Comparison of ENCODE assay signal across 8 cellular contexts in genomic region chr7:118104812-118105441, GRCh38.
DNase-seq lines count a peak whose midpoint lies in the region; ATAC-seq, FAIRE-seq and TF ChIP-seq lines count a peak whose summit lies in the region.

No MANE protein-coding gene starts in this region.

- TF ChIP-seq CTCF in GM12878 (IDR thresholded peaks at IDR 0.05 in 2 of 3, conservative IDR thresholded peaks at IDR 0.05 in 1 of 3; ENCODE audit: control insufficient read depth in 2 of 3, extremely low read depth in 1 of 3, insufficient read depth in 1 of 3, low read depth in 3 of 3, low read length in 3 of 3) (peak; percentile 42 to 62 (median 52); a peak in 5 of 6 replicates), lower lobe of right lung (IDR thresholded peaks at IDR 0.05) (peak; percentile 53), testis (IDR thresholded peaks at IDR 0.05) (peak in 1 of 3 experiments; percentile 39)

- H2AFZ ChIP-seq in GM12878 (ENCODE audit: control insufficient read depth, low read depth, low read length) = no peak overlapping the region

- peak; percentile 63 for TF ChIP-seq RAD21 in GM12878 (IDR thresholded peaks at IDR 0.05; ENCODE audit: insufficient read depth, low read depth, low read length)

- ATAC-seq in GM21723 (IDR thresholded peaks at IDR 0.05; ENCODE audit: unreplicated experiment) = peak; percentile 69
- ATAC-seq in GM12878 = peak; percentile 80
- no peak for ATAC-seq in lower lobe of right lung
- no peak for ATAC-seq in HG03045 (IDR thresholded peaks at IDR 0.05; ENCODE audit: unreplicated experiment)

- RAD21 ChIA-PET in GM12878 (lab: Charles Lee; ENCODE audit: unreplicated experiment) = interaction anchor here (0.6 to 1.3 kb wide), 3 partner anchors 65 to 359 kb away, joined by 3 to 4 read pairs (median 3); no protein-coding TSS in a partner anchor

- no peaks in the 10 kb centered on the region for H3K4me1 ChIP-seq in GM12878 (ENCODE audit: control insufficient read depth, insufficient read depth, low read length)
- no peaks in the 10 kb centered on the region for H3K4me1 ChIP-seq in lower lobe of right lung
- H3K4me1 ChIP-seq in testis = no peaks in the 10 kb centered on the region

- no peak overlapping the region for H3K27ac ChIP-seq in GM12878 (ENCODE audit: control insufficient read depth, insufficient read depth)
- H3K27ac ChIP-seq in lower lobe of right lung = no peak overlapping the region
- no peak overlapping the region for H3K27ac ChIP-seq in testis

- H3K36me3 ChIP-seq in GM12878 (ENCODE audit: control insufficient read depth in 2 of 2, insufficient read depth in 2 of 2, low read length in 1 of 2) = no peaks in the 10 kb centered on the region
- no peaks in the 10 kb centered on the region for H3K36me3 ChIP-seq in lower lobe of right lung
- no peaks in the 10 kb centered on the region for H3K36me3 ChIP-seq in testis (ENCODE audit: low read depth, missing control alignments)

- TF ChIP-seq POLR2A in GM12878 (IDR thresholded peaks at IDR 0.05; ENCODE audit: low read depth, low read length) = no peak
- no peak for TF ChIP-seq POLR2A in testis (IDR thresholded peaks at IDR 0.05)

- CTCF ChIA-PET in GM12878 (lab: Yijun Ruan, JAX) = interaction anchor here (0.6 to 1.9 kb wide), 7 partner anchors 10 to 407 kb away, joined by 3 to 6 read pairs (median 3); no protein-coding TSS in a partner anchor

- intact Hi-C loops in GM12878 (cut with micrococcal nuclease; ENCODE audit: unreplicated experiment) (loop anchor here (1.0 to 5.0 kb wide), 2 partner anchors 113 to 355 kb away; no protein-coding TSS in a partner anchor), lower lobe of right lung (cut with DNase I) (no loop called here), testis (cut with DNase I; ENCODE audit: low total_unique reads) (no loop called here)

- H3K4me2 ChIP-seq in GM12878 (ENCODE audit: control insufficient read depth, insufficient read depth) = no peak overlapping the region

- TF ChIP-seq EP300 in GM12878 (IDR thresholded peaks at IDR 0.05; ENCODE audit: borderline replicate concordance in 1 of 2, control insufficient read depth in 1 of 2, low read depth in 2 of 2, low read length in 2 of 2) = no peak

- POLR2A ChIA-PET in GM12878 (lab: Charles Lee) = no interaction called here

- no peak overlapping the region for H3K9ac ChIP-seq in GM12878 (ENCODE audit: control insufficient read depth, insufficient read depth, low read length)

- SMC1A ChIA-PET in GM12878 (lab: Charles Lee; ENCODE audit: uncharacterized antibody, unreplicated experiment) = interaction anchor here (0.7 to 1.6 kb wide), 3 partner anchors 9 to 111 kb away, joined by 3 to 4 read pairs (median 3); no protein-coding TSS in a partner anchor

- no peaks in the 10 kb centered on the region for H3K9me3 ChIP-seq in GM12878 (replicated peaks; ENCODE audit: control insufficient read depth, insufficient read depth, low read length)
- H3K9me3 ChIP-seq in lower lobe of right lung = no peaks in the 10 kb centered on the region
- H3K9me3 ChIP-seq in testis = no peaks in the 10 kb centered on the region

- H3K79me2 ChIP-seq in GM12878 (ENCODE audit: control insufficient read depth, insufficient read depth, low read length) = no peaks in the 10 kb centered on the region

- BruUV-seq in GM12878 (replicated peaks; lab: Mats Ljungman, UMichigan) = no TSS peak

- in situ Hi-C loops in GM12878 (cut with MboI) = no loop called here

- peak; percentile 17 for DNase-seq in Daoy (ENCODE audit: low read depth)
- DNase-seq in NCI-H2029 (lab: John Stamatoyannopoulos, UW) = peak; percentile 6
- DNase-seq in GM12878 (ENCODE audit: low read depth, low spot score) = no peak
- DNase-seq in lower lobe of right lung = no peak
- DNase-seq in activated CD8-positive, alpha-beta memory T cell treated with anti-CD3 and anti-CD28 coated beads for 24 hours = no peak
- DNase-seq in testis = no peak

- no peaks in the 10 kb centered on the region for H3K27me3 ChIP-seq in GM12878 (replicated peaks in 1 of 2; ENCODE audit: control insufficient read depth in 2 of 2, insufficient read depth in 2 of 2, low read length in 1 of 2)
- no peaks in the 10 kb centered on the region for H3K27me3 ChIP-seq in lower lobe of right lung (ENCODE audit: low read depth)
- H3K27me3 ChIP-seq in testis = no peaks in the 10 kb centered on the region

- peak; percentile 38 for FAIRE-seq in GM12878 (lab: Jason Lieb, UNC)

- 0% methylated on average over 2 of the region's 2 CpGs for WGBS in GM12878 (ENCODE audit: insufficient coverage, insufficient replicate concordance, low lambda C conversion rate, missing lambda C conversion rate)
- WGBS in testis, 2 donors = 18 to 28% methylated on average over 2 of the region's 2 CpGs

- H3K4me3 ChIP-seq in GM12878 (no peak overlapping the region), lower lobe of right lung (no peak overlapping the region), testis (no peak overlapping the region)

- H4K20me1 ChIP-seq in GM12878 (ENCODE audit: control insufficient read depth, insufficient read depth) = no peaks in the 10 kb centered on the region

TF ChIP-seq in GM12878, 131 proteins besides CTCF, POLR2A, EP300 and RAD21:
- TF ChIP-seq SMC3 (IDR thresholded peaks at IDR 0.05; ENCODE audit: borderline replicate concordance, low read length) (peak; percentile 78; the same call in 1 of the 2 replicates), CHD4 (IDR thresholded peaks at IDR 0.05) (no peak), IRF5 (IDR thresholded peaks at IDR 0.05; ENCODE audit: borderline replicate concordance) (no peak), CBX5 (IDR thresholded peaks at IDR 0.05; ENCODE audit: low read depth) (no peak), CHD1 (IDR thresholded peaks at IDR 0.05; ENCODE audit: low read depth, low read length) (no peak), ZNF687 (IDR thresholded peaks at IDR 0.05) (no peak)

Comparison
In these comparisons a context has a peak if more than half of its experiments do, and no peak if none do; other contexts are left out.
1. DNase-seq: peak in Daoy (single experiment) and NCI-H2029 (single experiment); none in GM12878 (single experiment), lower lobe of right lung (single experiment), activated CD8-positive, alpha-beta memory T cell treated with anti-CD3 and anti-CD28 coated beads for 24 hours (single experiment) and testis (single experiment).
2. ATAC-seq: peak in GM21723 (single experiment) and GM12878 (single experiment); none in lower lobe of right lung (0 of 2) and HG03045 (single experiment).